ENCODE assay signal across 13 cellular contexts in the genomic region with DNA sequence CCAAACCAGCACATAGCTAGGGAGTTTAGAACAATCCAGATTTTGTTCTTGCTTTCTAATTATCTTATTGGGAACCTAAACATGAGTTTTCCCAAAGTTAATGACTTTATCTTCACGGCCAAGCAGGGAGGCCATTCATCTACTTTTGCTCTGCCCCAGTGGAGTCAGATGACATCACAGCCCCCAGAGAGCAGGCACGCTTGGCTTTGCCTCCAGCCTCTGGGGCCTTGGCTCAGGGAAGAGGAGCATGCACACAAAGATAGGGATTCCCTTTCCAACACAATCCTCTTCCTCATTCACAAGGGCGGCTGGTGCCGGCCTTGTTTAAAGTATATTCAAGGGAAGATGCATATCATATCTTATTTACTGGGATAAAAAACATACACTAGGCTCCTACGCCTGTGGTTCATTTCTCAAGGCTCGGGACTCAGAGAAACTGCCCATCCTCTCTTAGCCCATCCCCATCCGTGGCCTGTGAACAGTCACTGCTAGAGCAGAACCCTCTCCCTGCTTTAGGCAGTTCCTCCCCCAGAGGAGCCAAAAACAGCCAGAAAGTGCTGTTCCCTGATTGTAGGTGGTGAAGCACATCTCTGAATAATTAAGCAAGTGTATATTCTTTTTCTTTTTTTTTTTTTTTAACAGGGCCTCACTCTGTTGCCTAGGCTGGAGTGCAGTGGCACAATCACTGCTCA. TPM values are rescaled to one million over a fixed set of nuclear protein-coding genes. Genes with fewer than 3 reads are reported as not detected.
"Had no signal": no experiment of that assay in that cellular context is flagged by ENCODE, and none has a peak within 500 bp of the region (broad histone marks: within the 10 kb centered on the region; RNA-seq: fewer than 3 reads in every experiment).

No MANE protein-coding gene starts in this region.

- H3K4me3 Mint-ChIP-seq: stimulated activated naive CD8-positive, alpha-beta T cell treated with anti-CD3 and anti-CD28 coated beads, Interleukin-15, amount 100 ng/mL, for 72 hours; T-cell had no signal

- ATAC-seq: activated T-helper 17 cell treated with anti-CD3 and anti-CD28 coated beads, Interleukin-2, amount 50 U/mL, for 72 hours; stimulated activated naive CD8-positive, alpha-beta T cell treated with anti-CD3 and anti-CD28 coated beads, Interleukin-15, amount 100 ng/mL, for 72 hours; T-cell had no signal

- H3K27me3 Mint-ChIP-seq: stimulated activated naive CD8-positive, alpha-beta T cell treated with anti-CD3 and anti-CD28 coated beads, Interleukin-15, amount 100 ng/mL, for 72 hours; T-cell had no signal

- DNase-seq: activated CD4-positive, alpha-beta T cell treated with anti-CD3 and anti-CD28 coated beads, Interleukin-2, amount 50 U/mL, for 48 hours; activated naive CD4-positive, alpha-beta T cell treated with Interleukin-2 at 50 U/mL for 16 hours; esophagus squamous epithelium; foreskin fibroblast; kidney glomerular epithelial cell; right lobe of liver; stimulated activated naive CD8-positive, alpha-beta T cell treated with anti-CD3 and anti-CD28 coated beads, Interleukin-15, amount 100 ng/mL, for 72 hours; T-cell; T-helper 9 cell; upper lobe of right lung had no signal

- H3K27ac Mint-ChIP-seq: T-cell had no signal

- H3K27ac ChIP-seq: ascending aorta, right lobe of liver, upper lobe of right lung had no signal

RNA-seq across cellular contexts. Expression of gene TGFA, which starts 21.2 kb away (rescaled TPM):
- total RNA-seq: osteoblast had no signal
